15 cellular contexts compared by ENCODE assay signal in the genomic region with DNA sequence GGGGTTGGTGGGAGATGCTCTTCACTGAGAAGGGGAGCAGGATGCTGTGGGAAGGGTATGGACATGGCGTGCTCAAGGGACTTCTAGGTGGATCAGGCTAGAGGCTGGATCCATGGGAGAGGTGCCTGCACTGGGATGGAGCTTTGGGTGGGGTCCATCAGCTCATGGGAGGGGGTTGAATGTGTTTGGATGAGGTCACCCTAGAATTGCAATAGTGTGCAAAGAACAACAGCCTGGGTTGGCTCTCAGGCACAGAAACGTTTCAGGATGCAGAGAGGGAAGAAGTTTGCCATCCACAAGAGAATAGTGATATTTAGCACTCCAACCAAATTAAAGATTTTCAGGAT.
A peak's percentile ranks its signal among the peaks of the same experiment; 100 is the strongest.
DNase-seq lines count a peak whose midpoint lies in the region; ATAC-seq, FAIRE-seq and TF ChIP-seq lines count a peak whose summit lies in the region.
"Had no signal": no experiment of that assay in that cellular context is flagged by ENCODE, and none has a peak within 500 bp of the region (broad histone marks: within the 10 kb centered on the region; RNA-seq: fewer than 3 reads in every experiment).

No MANE protein-coding gene starts in this region.

- H3K9me3 Mint-ChIP-seq in T-helper 1 cell treated with Interleukin-12 subunit alpha and Interleukin-12 subunit beta and Interleukin-4 antibody, amounts not matched to agents 30 μg/mL and 1 μg/mL, for 36 hours: no peaks in the 10 kb centered on the region
- no peaks in the 10 kb centered on the region for H3K9me3 Mint-ChIP-seq in activated T-helper 17 cell treated with anti-CD3 and anti-CD28 coated beads, Interleukin-2, amount 50 U/mL, for 72 hours
- no peaks in the 10 kb centered on the region for H3K9me3 Mint-ChIP-seq in nephron
- H3K9me3 Mint-ChIP-seq: H9 had no signal

- ATAC-seq in activated T-helper 17 cell treated with anti-CD3 and anti-CD28 coated beads, Interleukin-2, amount 50 U/mL, for 72 hours (replicated peaks): no peak
- no peak for ATAC-seq in GM18498 (IDR thresholded peaks at IDR 0.05; ENCODE audit: unreplicated experiment)
- no peak for ATAC-seq in SK-N-SH treated with all-trans-retinoic acid at 6 μM for 48 hours
- ATAC-seq: GM12878 had no signal

- H3K27ac Mint-ChIP-seq in T-helper 1 cell treated with Interleukin-12 subunit alpha and Interleukin-12 subunit beta and Interleukin-4 antibody, amounts not matched to agents 30 μg/mL and 1 μg/mL, for 36 hours: peak overlapping the region; percentile 1
- H3K27ac Mint-ChIP-seq in activated T-helper 17 cell treated with anti-CD3 and anti-CD28 coated beads, Interleukin-2, amount 50 U/mL, for 72 hours: peak overlapping the region; percentile 1
- H3K27ac Mint-ChIP-seq in nephron: peak overlapping the region in 2 of 3 experiments; percentile 19 to 20

- no peak for DNase-seq in T-helper 1 cell
- no peak for DNase-seq in urothelium cell line (ENCODE audit: low spot score)
- DNase-seq in mesenteric fat pad (ENCODE audit: low spot score): no peak
- DNase-seq: Calu3; CD4-positive, CD25-positive, alpha-beta regulatory T cell; DMS79; GOT3; H9 had no signal

- TF ChIP-seq CTCF in nephron (IDR thresholded peaks at IDR 0.05; ENCODE audit: unreplicated experiment in 3 of 3): no peak

- H3K4me1 Mint-ChIP-seq in T-helper 1 cell treated with Interleukin-12 subunit alpha and Interleukin-12 subunit beta and Interleukin-4 antibody, amounts not matched to agents 30 μg/mL and 1 μg/mL, for 36 hours (ENCODE audit: low read depth): peaks cover 8% of the 10 kb centered on the region
- no peaks in the 10 kb centered on the region for H3K4me1 Mint-ChIP-seq in activated T-helper 17 cell treated with anti-CD3 and anti-CD28 coated beads, Interleukin-2, amount 50 U/mL, for 72 hours
- H3K4me1 Mint-ChIP-seq in nephron: no peaks in the 10 kb centered on the region

- H3K36me3 Mint-ChIP-seq in T-helper 1 cell treated with Interleukin-12 subunit alpha and Interleukin-12 subunit beta and Interleukin-4 antibody, amounts not matched to agents 30 μg/mL and 1 μg/mL, for 36 hours (ENCODE audit: low read depth): peaks cover 13% of the 10 kb centered on the region
- peaks cover 6% of the 10 kb centered on the region for H3K36me3 Mint-ChIP-seq in activated T-helper 17 cell treated with anti-CD3 and anti-CD28 coated beads, Interleukin-2, amount 50 U/mL, for 72 hours (ENCODE audit: low read depth)
- H3K36me3 Mint-ChIP-seq in nephron (ENCODE audit: low read depth): no peaks in the 10 kb centered on the region

- no peak overlapping the region for H3K4me3 Mint-ChIP-seq in T-helper 1 cell treated with Interleukin-12 subunit alpha and Interleukin-12 subunit beta and Interleukin-4 antibody, amounts not matched to agents 30 μg/mL and 1 μg/mL, for 36 hours
- no peak overlapping the region for H3K4me3 Mint-ChIP-seq in activated T-helper 17 cell treated with anti-CD3 and anti-CD28 coated beads, Interleukin-2, amount 50 U/mL, for 72 hours
- H3K4me3 Mint-ChIP-seq in nephron: no peak overlapping the region
- H3K4me3 Mint-ChIP-seq: CD4-positive, CD25-positive, alpha-beta regulatory T cell; H9 had no signal

- no peaks in the 10 kb centered on the region for H3K27me3 Mint-ChIP-seq in T-helper 1 cell treated with Interleukin-12 subunit alpha and Interleukin-12 subunit beta and Interleukin-4 antibody, amounts not matched to agents 30 μg/mL and 1 μg/mL, for 36 hours (ENCODE audit: low read depth)
- H3K27me3 Mint-ChIP-seq in activated T-helper 17 cell treated with anti-CD3 and anti-CD28 coated beads, Interleukin-2, amount 50 U/mL, for 72 hours: no peaks in the 10 kb centered on the region
- H3K27me3 Mint-ChIP-seq in nephron (ENCODE audit: low read depth): peaks cover 4% of the 10 kb centered on the region
- H3K27me3 Mint-ChIP-seq: CD4-positive, CD25-positive, alpha-beta regulatory T cell had no signal

- FAIRE-seq in urothelium cell line (lab: Jason Lieb, UNC): peak; percentile 37
- FAIRE-seq: GM19239 had no signal

TF ChIP-seq in SK-N-SH treated with all-trans-retinoic acid at 6 μM for 48 hours, 23 proteins besides CTCF, POLR2A, EP300 and RAD21:
- TF ChIP-seq RARB (CRISPR knock-in tag; IDR thresholded peaks at IDR 0.05) (no peak), CREB5 (CRISPR knock-in tag; IDR thresholded peaks at IDR 0.05; ENCODE audit: low read depth) (no peak), ZNF70 (CRISPR knock-in tag; IDR thresholded peaks at IDR 0.05) (no peak), ZFP3 (CRISPR knock-in tag; IDR thresholded peaks at IDR 0.05) (no peak), PPARA (CRISPR knock-in tag; IDR thresholded peaks at IDR 0.05; ENCODE audit: borderline replicate concordance) (no peak), ARNTL (CRISPR knock-in tag; IDR thresholded peaks at IDR 0.05; ENCODE audit: borderline replicate concordance, low read depth) (no peak)
- TF ChIP-seq, protein P1, sequence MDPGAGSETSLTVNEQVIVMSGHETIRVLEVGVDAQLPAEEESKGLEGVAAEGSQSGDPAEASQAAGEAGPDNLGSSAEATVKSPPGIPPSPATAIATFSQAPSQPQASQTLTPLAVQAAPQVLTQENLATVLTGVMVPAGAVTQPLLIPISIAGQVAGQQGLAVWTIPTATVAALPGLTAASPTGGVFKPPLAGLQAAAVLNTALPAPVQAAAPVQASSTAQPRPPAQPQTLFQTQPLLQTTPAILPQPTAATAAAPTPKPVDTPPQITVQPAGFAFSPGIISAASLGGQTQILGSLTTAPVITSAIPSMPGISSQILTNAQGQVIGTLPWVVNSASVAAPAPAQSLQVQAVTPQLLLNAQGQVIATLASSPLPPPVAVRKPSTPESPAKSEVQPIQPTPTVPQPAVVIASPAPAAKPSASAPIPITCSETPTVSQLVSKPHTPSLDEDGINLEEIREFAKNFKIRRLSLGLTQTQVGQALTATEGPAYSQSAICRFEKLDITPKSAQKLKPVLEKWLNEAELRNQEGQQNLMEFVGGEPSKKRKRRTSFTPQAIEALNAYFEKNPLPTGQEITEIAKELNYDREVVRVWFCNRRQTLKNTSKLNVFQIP (CRISPR knock-in tag; IDR thresholded peaks at IDR 0.05; ENCODE audit: borderline replicate concordance, low read depth): no peak
TF ChIP-seq in SK-N-SH treated with all-trans-retinoic acid at 6 μM for 48 hours: peak in this region for 0.
